1 cellular context compared by ENCODE assay signal in genomic region chr20:63577317-63577894, GRCh38.
TF ChIP-seq lines count a peak whose summit lies in the region.

No MANE protein-coding gene starts in this region.

TF ChIP-seq in HepG2, 621 proteins besides CTCF, POLR2A, EP300 and RAD21 (continued from another document and continues in another):
- TF ChIP-seq RNF219 (CRISPR knock-in tag; IDR thresholded peaks at IDR 0.05): no peak
- no peak for TF ChIP-seq GRHL1 (CRISPR knock-in tag; conservative IDR thresholded peaks at IDR 0.05)
- no peak for TF ChIP-seq SUZ12 (IDR thresholded peaks at IDR 0.05; ENCODE audit: low read depth, low read length)
- peak; percentile 29; the same call in 1 of the 2 replicates for TF ChIP-seq FOXA3 (CRISPR knock-in tag; IDR thresholded peaks at IDR 0.05)
- TF ChIP-seq EEA1 (CRISPR knock-in tag; IDR thresholded peaks at IDR 0.05; ENCODE audit: borderline replicate concordance): no peak
- TF ChIP-seq HNF4G (IDR thresholded peaks at IDR 0.05; ENCODE audit: borderline replicate concordance, low read depth, low read length): no peak
- TF ChIP-seq HNF4G (CRISPR knock-in tag; IDR thresholded peaks at IDR 0.05; ENCODE audit: borderline replicate concordance, low read depth): no peak
- TF ChIP-seq CENPT (CRISPR knock-in tag; IDR thresholded peaks at IDR 0.05; ENCODE audit: low read depth): no peak
- no peak for TF ChIP-seq AHR (CRISPR knock-in tag; IDR thresholded peaks at IDR 0.05)
- TF ChIP-seq MXD3 (CRISPR knock-in tag; IDR thresholded peaks at IDR 0.05): no peak
- TF ChIP-seq FOXK2 (IDR thresholded peaks at IDR 0.05): no peak
- peak; percentile 20; the same call in 1 of the 2 replicates for TF ChIP-seq PATZ1 (CRISPR knock-in tag; IDR thresholded peaks at IDR 0.05)
- TF ChIP-seq ZNF687 (CRISPR knock-in tag; IDR thresholded peaks at IDR 0.05): peak; percentile 91
- TF ChIP-seq MYC (CRISPR knock-in tag; IDR thresholded peaks at IDR 0.05; ENCODE audit: borderline replicate concordance): peak; percentile 69; the same call in 1 of the 2 replicates
- no peak for TF ChIP-seq YY1 (IDR thresholded peaks at IDR 0.05; ENCODE audit: insufficient read depth, insufficient replicate concordance, low read depth, low read length)
- no peak for TF ChIP-seq ATF7 (IDR thresholded peaks at IDR 0.05)
- TF ChIP-seq ATF7 (CRISPR knock-in tag; IDR thresholded peaks at IDR 0.05): no peak
- TF ChIP-seq PHF20 (CRISPR knock-in tag; IDR thresholded peaks at IDR 0.05): 0 out of 2 replicates have a peak, but pooled peaks have one; percentile 20
- no peak for TF ChIP-seq ZFP91 (CRISPR knock-in tag; IDR thresholded peaks at IDR 0.05; ENCODE audit: borderline replicate concordance)
- TF ChIP-seq SMARCE1 (IDR thresholded peaks at IDR 0.05; ENCODE audit: borderline replicate concordance): no peak
- 0 out of 2 replicates have a peak, but pooled peaks have one; percentile 16 for TF ChIP-seq ZNF710 (CRISPR knock-in tag; IDR thresholded peaks at IDR 0.05; ENCODE audit: borderline replicate concordance)
- TF ChIP-seq ZNF276 (CRISPR knock-in tag; IDR thresholded peaks at IDR 0.05; ENCODE audit: low read depth): no peak
- TF ChIP-seq GPBP1L1 (CRISPR knock-in tag; IDR thresholded peaks at IDR 0.05): no peak
- TF ChIP-seq E2F1 (CRISPR knock-in tag; IDR thresholded peaks at IDR 0.05): no peak
- no peak for TF ChIP-seq ADNP (CRISPR knock-in tag; IDR thresholded peaks at IDR 0.05)
- TF ChIP-seq PAX8 (CRISPR knock-in tag; IDR thresholded peaks at IDR 0.05; ENCODE audit: borderline replicate concordance): no peak
- TF ChIP-seq SRSF9 (IDR thresholded peaks at IDR 0.05; ENCODE audit: borderline replicate concordance, insufficient read depth, low read depth, low read length, poor library complexity, severe bottlenecking): no peak
- TF ChIP-seq ARHGAP35 (CRISPR knock-in tag; IDR thresholded peaks at IDR 0.05; ENCODE audit: borderline replicate concordance): no peak
- no peak for TF ChIP-seq SIX1 (CRISPR knock-in tag; IDR thresholded peaks at IDR 0.05; ENCODE audit: borderline replicate concordance)
- TF ChIP-seq NCOA5 (CRISPR knock-in tag; IDR thresholded peaks at IDR 0.05): no peak
- TF ChIP-seq ZNF446 (CRISPR knock-in tag; IDR thresholded peaks at IDR 0.05): no peak
- TF ChIP-seq NR2C2 (CRISPR knock-in tag; IDR thresholded peaks at IDR 0.05; ENCODE audit: borderline replicate concordance): no peak
- no peak for TF ChIP-seq PBX3 (CRISPR knock-in tag; IDR thresholded peaks at IDR 0.05; ENCODE audit: borderline replicate concordance)
- no peak for TF ChIP-seq KMT2A (CRISPR knock-in tag; IDR thresholded peaks at IDR 0.05)
- TF ChIP-seq TRAFD1 (CRISPR knock-in tag; IDR thresholded peaks at IDR 0.05; ENCODE audit: borderline replicate concordance): no peak
